ENCODE assay signal across 27 cellular contexts in genomic region chr6:43823390-43823789, GRCh38.
"Had no signal": no experiment of that assay in that cellular context is flagged by ENCODE, and none has a peak within 500 bp of the region (broad histone marks: within the 10 kb centered on the region; RNA-seq: fewer than 3 reads in every experiment).

No MANE protein-coding gene starts in this region.

- H3K4me1 ChIP-seq: gastroesophageal sphincter, psoas muscle had no signal

- FAIRE-seq: kidney, TTC549, urothelium cell line had no signal

- H3K4me3 ChIP-seq: adrenal gland, cardiac muscle cell, colonic mucosa, gastroesophageal sphincter, lung, ovary, psoas muscle, transverse colon had no signal

- H3K9me3 ChIP-seq: adrenal gland, colonic mucosa, gastroesophageal sphincter, ovary, psoas muscle, transverse colon had no signal

- H3K27me3 ChIP-seq: adrenal gland, cardiac muscle cell, colonic mucosa, gastroesophageal sphincter, ovary, transverse colon had no signal

- H3K36me3 ChIP-seq: adrenal gland, cardiac muscle cell, colonic mucosa, gastroesophageal sphincter, ovary, transverse colon had no signal

- ATAC-seq: gastroesophageal sphincter; naive thymus-derived CD4-positive, alpha-beta T cell; psoas muscle; stimulated activated naive B cell treated with anti-CD40 and anti-IgM and Interleukin-4, amounts not matched to agents 10 μg/mL and 1 μg/mL and 100 μg/mL, for 72 hours had no signal

- DNase-seq: activated CD4-positive, alpha-beta T cell treated with anti-CD3 and anti-CD28 coated beads for 4 hours; activated CD4-positive, alpha-beta T cell treated with anti-CD3 and anti-CD28 coated beads, Interleukin-2, amount 50 U/mL, for 4 hours; activated CD8-positive, alpha-beta memory T cell treated with anti-CD3 and anti-CD28 coated beads for 24 hours; activated effector memory CD4-positive, alpha-beta T cell treated with anti-CD3 and anti-CD28 coated beads, Interleukin-2, amount 50 U/mL, for 16 hours; activated naive CD4-positive, alpha-beta T cell treated with anti-CD3 and anti-CD28 coated beads for 36 hours; activated naive CD8-positive, alpha-beta T cell treated with anti-CD3 and anti-CD28 coated beads for 36 hours; adrenal gland; cerebellar nuclear complex; effector memory CD4-positive, alpha-beta T cell; hippocampal formation; kidney; naive thymus-derived CD4-positive, alpha-beta T cell; ovary; psoas muscle; stimulated activated CD4-positive, alpha-beta T cell treated with anti-CD3 and anti-CD28 coated beads, Interleukin-15, amount 100 ng/mL, for 24 hours; stimulated activated CD4-positive, alpha-beta T cell treated with anti-CD3 and anti-CD28 coated beads, Interleukin-2, amount 100 ng/mL, for 24 hours; stimulated activated naive B cell treated with anti-CD40 and anti-IgM and Interleukin-4, amounts not matched to agents 10 μg/mL and 1 μg/mL and 100 μg/mL, for 72 hours; SW 1271; T-helper 9 cell; transverse colon had no signal

- H3K27ac ChIP-seq: adrenal gland, cardiac muscle cell, gastroesophageal sphincter, ovary, psoas muscle, VCaP had no signal
